Comparison of ENCODE assay signal across 8 cellular contexts in the genomic region with DNA sequence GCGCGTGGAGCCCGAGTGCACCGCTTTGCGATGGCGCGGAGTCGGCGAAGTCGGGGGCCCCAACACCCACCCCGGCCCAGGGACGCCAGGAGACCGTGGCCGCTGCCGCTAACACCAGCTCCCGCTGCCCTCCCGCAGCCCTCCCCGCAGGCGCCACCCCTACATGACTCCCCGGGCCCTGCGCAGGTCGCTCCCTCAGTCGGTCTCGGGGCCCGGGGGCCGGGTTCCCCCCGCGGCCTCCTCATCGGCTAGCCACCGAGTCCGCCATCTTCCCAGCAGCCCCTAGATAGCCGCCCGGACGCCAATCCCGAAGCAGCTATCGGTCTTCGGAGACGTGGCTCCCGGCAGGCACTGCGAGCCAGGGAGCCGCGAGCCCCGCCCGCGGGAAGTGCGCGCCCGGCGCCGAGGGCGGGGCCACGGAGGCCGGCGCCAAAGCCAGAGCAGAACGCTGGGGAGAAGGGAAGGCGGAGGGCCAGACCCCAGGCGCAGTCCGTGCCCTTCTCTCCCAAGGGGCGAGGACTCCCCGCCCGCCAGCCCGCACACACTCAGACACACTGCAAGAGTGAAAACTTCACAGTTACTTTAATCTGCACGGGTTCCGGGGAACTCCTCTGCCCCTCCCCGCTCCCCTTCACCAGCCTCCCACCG. TPM values are rescaled to one million over a fixed set of nuclear protein-coding genes. Genes with fewer than 3 reads are reported as not detected.
DNase-seq lines count a peak whose midpoint lies in the region; ATAC-seq and TF ChIP-seq lines count a peak whose summit lies in the region.

A gene with protein sequence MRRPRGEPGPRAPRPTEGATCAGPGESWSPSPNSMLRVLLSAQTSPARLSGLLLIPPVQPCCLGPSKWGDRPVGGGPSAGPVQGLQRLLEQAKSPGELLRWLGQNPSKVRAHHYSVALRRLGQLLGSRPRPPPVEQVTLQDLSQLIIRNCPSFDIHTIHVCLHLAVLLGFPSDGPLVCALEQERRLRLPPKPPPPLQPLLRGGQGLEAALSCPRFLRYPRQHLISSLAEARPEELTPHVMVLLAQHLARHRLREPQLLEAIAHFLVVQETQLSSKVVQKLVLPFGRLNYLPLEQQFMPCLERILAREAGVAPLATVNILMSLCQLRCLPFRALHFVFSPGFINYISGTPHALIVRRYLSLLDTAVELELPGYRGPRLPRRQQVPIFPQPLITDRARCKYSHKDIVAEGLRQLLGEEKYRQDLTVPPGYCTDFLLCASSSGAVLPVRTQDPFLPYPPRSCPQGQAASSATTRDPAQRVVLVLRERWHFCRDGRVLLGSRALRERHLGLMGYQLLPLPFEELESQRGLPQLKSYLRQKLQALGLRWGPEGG (minus strand): TSS at position 288 of the 648 bp plus-strand sequence. CDS start 43 bp downstream, at position 245.

- H3K36me3 ChIP-seq in right lobe of liver = peaks cover 0 to 7% (median 2%) of the 10 kb centered on the region in 4 donors

- H3K9me3 ChIP-seq in right lobe of liver = no peaks in the 10 kb centered on the region

- intact Hi-C loops in right lobe of liver (cut with DNase I) = no loop called here

- no peaks in the 10 kb centered on the region for H3K27me3 ChIP-seq in right lobe of liver

- peaks cover 0 to 34% (median 14%) of the 10 kb centered on the region in 4 donors for H3K4me1 ChIP-seq in right lobe of liver

- H3K27ac ChIP-seq in right lobe of liver = peak within 1 kb of the TSS; percentile 80 to 91 (median 90)

- TF ChIP-seq CTCF in right lobe of liver (IDR thresholded peaks at IDR 0.05) = no peak

- DNase-seq in C1 segment of cervical spinal cord (lab: John Stamatoyannopoulos, UW) = peak; percentile 37 to 92 (median 84)
- DNase-seq in NCI-H774 (lab: John Stamatoyannopoulos, UW) = peak; percentile 91
- peak; percentile 86 to 90 for DNase-seq in activated CD4-positive, alpha-beta T cell treated with anti-CD3 and anti-CD28 coated beads, Interleukin-2, amount 50 U/mL, for 48 hours
- DNase-seq in dermis microvascular lymphatic vessel endothelial cell (ENCODE audit: low read depth in 2 of 2) = peak; percentile 57 to 93
- DNase-seq in right lobe of liver = peak; percentile 94 to 95 (median 95)
- DNase-seq in stimulated activated CD4-positive, alpha-beta T cell treated with anti-CD3 and anti-CD28 coated beads, Interleukin-4, amount 100 ng/mL, for 24 hours = peak; percentile 91

- 0% methylated on average over 7 of the region's 66 CpGs for WGBS in right lobe of liver (ENCODE audit: insufficient coverage, low coverage, low lambda C conversion rate, missing lambda C conversion rate)

- H3K4me3 ChIP-seq in right lobe of liver = peak within 1 kb of the TSS; percentile 83 to 99 (median 93)

- TF ChIP-seq POLR2A in right lobe of liver (IDR thresholded peaks at IDR 0.05) = peak; percentile 67

- ATAC-seq in GM19395 (IDR thresholded peaks at IDR 0.05; ENCODE audit: unreplicated experiment) (peak; percentile 73), HG03521 (IDR thresholded peaks at IDR 0.05; ENCODE audit: unreplicated experiment) (peak; percentile 69), right lobe of liver (peak; percentile 76 to 88 (median 84))

RNA-seq across cellular contexts. Expression of the gene that starts here (rescaled TPM):
- 43.9 and 49.3 TPM in 2 replicates for total RNA-seq in dermis microvascular lymphatic vessel endothelial cell
- 10 to 100 TPM; 33.4 to 48.8 (median 43.9) TPM for total RNA-seq in right lobe of liver

Comparison
In these comparisons a context has a peak if more than half of its experiments do, and no peak if none do; other contexts are left out.
1. Peak in every context shown above with its lines: DNase-seq, ATAC-seq, H3K4me3 ChIP-seq and H3K27ac ChIP-seq.